In genomic region chr1:179938752-179939151, GRCh38 we compare ENCODE assay signal across 18 cellular contexts. TPM values are rescaled to one million over a fixed set of nuclear protein-coding genes. Genes with fewer than 3 reads are reported as not detected.
DNase-seq lines count a peak whose midpoint lies in the region; ATAC-seq and TF ChIP-seq lines count a peak whose summit lies in the region.
"Had no signal": no experiment of that assay in that cellular context is flagged by ENCODE, and none has a peak within 500 bp of the region (broad histone marks: within the 10 kb centered on the region; RNA-seq: fewer than 3 reads in every experiment).

No MANE protein-coding gene starts in this region.

- no peak overlapping the region for H3K4me3 Mint-ChIP-seq in activated T-cell treated with anti-CD3 and anti-CD28 coated beads, Interleukin-2, amount 50 U/mL, for 72 hours

- H3K27ac ChIP-seq in mesenchymal stem cell (ENCODE audit: low read length, poor library complexity, severe bottlenecking) = no peak overlapping the region
- H3K27ac ChIP-seq: BLaER1 treated with 17β-estradiol and CSF1 and Interleukin-3, amounts not matched to agents 10 nM and 100 nM; coronary artery; heart left ventricle; thyroid gland had no signal

- TF ChIP-seq CTCF in GM20000 (IDR thresholded peaks at IDR 0.05; ENCODE audit: extremely low read depth, missing control alignments) = no peak

- no peaks in the 10 kb centered on the region for H3K4me1 Mint-ChIP-seq in activated T-cell treated with anti-CD3 and anti-CD28 coated beads, Interleukin-2, amount 50 U/mL, for 72 hours (ENCODE audit: low read depth)

- ATAC-seq in GM21619 (IDR thresholded peaks at IDR 0.05; ENCODE audit: unreplicated experiment) = no peak
- ATAC-seq in activated T-cell treated with anti-CD3 and anti-CD28 coated beads, Interleukin-2, amount 50 U/mL, for 72 hours (replicated peaks in 1 of 2) = no peak
- ATAC-seq: heart left ventricle had no signal

- no peaks in the 10 kb centered on the region for H3K79me1 ChIP-seq in mesenchymal stem cell (replicated peaks; ENCODE audit: low read length, poor library complexity, severe bottlenecking)

- H3K27me3 ChIP-seq in adipocyte (replicated peaks; ENCODE audit: control insufficient read depth, insufficient read depth, low read length) = no peaks in the 10 kb centered on the region
- H3K27me3 ChIP-seq in mesenchymal stem cell (ENCODE audit: control insufficient read depth in 1 of 2, insufficient read depth in 1 of 2, low read length in 2 of 2) = no peaks in the 10 kb centered on the region
- H3K27me3 ChIP-seq: BLaER1 treated with 17β-estradiol and CSF1 and Interleukin-3, amounts not matched to agents 10 nM and 100 nM; heart left ventricle; thyroid gland had no signal

- peaks cover 15% of the 10 kb centered on the region for H3K4me1 ChIP-seq in adipocyte (ENCODE audit: control insufficient read depth, insufficient read depth, low read length)
- no peaks in the 10 kb centered on the region for H3K4me1 ChIP-seq in mesenchymal stem cell (ENCODE audit: control insufficient read depth, insufficient read depth, low read depth, low read length)
- H3K4me1 ChIP-seq: BLaER1 treated with 17β-estradiol and CSF1 and Interleukin-3, amounts not matched to agents 10 nM and 100 nM; heart left ventricle; thyroid gland had no signal

- no peak overlapping the region for H3K4ac ChIP-seq in mesenchymal stem cell (ENCODE audit: low read depth in 1 of 2, low read length in 2 of 2)

- DNase-seq in H4 (ENCODE audit: low spot score) (peak; percentile 8), MV-4-11 (lab: John Stamatoyannopoulos, UW) (peak; percentile 36), adipocyte (ENCODE audit: low read depth) (peak; percentile 82), mesenchymal stem cell (peak; percentile 57), GM20000 (ENCODE audit: low spot score) (no peak)
- DNase-seq in activated T-cell treated with anti-CD3 and anti-CD28 coated beads, Interleukin-2, amount 50 U/mL, for 72 hours = no peak
- DNase-seq: activated CD8-positive, alpha-beta memory T cell treated with anti-CD3 and anti-CD28 coated beads for 24 hours; anterior cingulate cortex; EL; heart left ventricle; NCI-H526 treated with DMSO at 0.1 percent for 48 hours; RPMI8226; T-helper 1 cell; thyroid gland had no signal

- no peak overlapping the region for H2BK12ac ChIP-seq in mesenchymal stem cell (ENCODE audit: low read length in 2 of 2)

- H3K18ac ChIP-seq in mesenchymal stem cell (ENCODE audit: low read depth in 1 of 2, low read length in 2 of 2) = no peak overlapping the region

- H3K9ac ChIP-seq in adipocyte (ENCODE audit: low read length) (no peak overlapping the region), mesenchymal stem cell (ENCODE audit: low read length) (no peak overlapping the region)
- H3K9ac ChIP-seq: BLaER1 treated with 17β-estradiol and CSF1 and Interleukin-3, amounts not matched to agents 10 nM and 100 nM had no signal

- no peak overlapping the region for H3K27ac Mint-ChIP-seq in activated T-cell treated with anti-CD3 and anti-CD28 coated beads, Interleukin-2, amount 50 U/mL, for 72 hours
- H3K27ac Mint-ChIP-seq: activated T-helper 2 cell treated with anti-CD3 and anti-CD28 coated beads, Interferon-gamma antibody, Interleukin-2, Interleukin-4, amounts not matched to agents 10 μg/mL and 5 μg/mL and 100 μg/mL, durations not matched to agents 14 hours and 24 hours and 36 hours had no signal

- no peak overlapping the region for H3K23ac ChIP-seq in mesenchymal stem cell (ENCODE audit: low read length in 2 of 2)

- WGBS in mesenchymal stem cell = 13% methylated on average over 1 of the region's 2 CpGs

- no peak overlapping the region for H2AK5ac ChIP-seq in mesenchymal stem cell (ENCODE audit: low read length, severe bottlenecking)

- H3K4me2 ChIP-seq in mesenchymal stem cell (ENCODE audit: low read length, poor library complexity, severe bottlenecking) = no peak overlapping the region
- H3K4me2 ChIP-seq: BLaER1 treated with 17β-estradiol and CSF1 and Interleukin-3, amounts not matched to agents 10 nM and 100 nM had no signal

- H3K14ac ChIP-seq in mesenchymal stem cell (ENCODE audit: low read length in 2 of 2) = no peak overlapping the region

- no peaks in the 10 kb centered on the region for H3K27me3 Mint-ChIP-seq in activated T-cell treated with anti-CD3 and anti-CD28 coated beads, Interleukin-2, amount 50 U/mL, for 72 hours (ENCODE audit: low read depth)

- H4K8ac ChIP-seq in mesenchymal stem cell (ENCODE audit: low read length) = no peak overlapping the region

- no peaks in the 10 kb centered on the region for H3K9me3 Mint-ChIP-seq in activated T-cell treated with anti-CD3 and anti-CD28 coated beads, Interleukin-2, amount 50 U/mL, for 72 hours
- H3K9me3 Mint-ChIP-seq: activated T-helper 2 cell treated with anti-CD3 and anti-CD28 coated beads, Interferon-gamma antibody, Interleukin-2, Interleukin-4, amounts not matched to agents 10 μg/mL and 5 μg/mL and 100 μg/mL, durations not matched to agents 14 hours and 24 hours and 36 hours had no signal

- no peak overlapping the region for H2BK15ac ChIP-seq in mesenchymal stem cell (ENCODE audit: low read depth, poor library complexity, severe bottlenecking)

- H3K36me3 Mint-ChIP-seq in activated T-cell treated with anti-CD3 and anti-CD28 coated beads, Interleukin-2, amount 50 U/mL, for 72 hours (ENCODE audit: insufficient read depth in 2 of 2) = no peaks in the 10 kb centered on the region

- H2BK120ac ChIP-seq in mesenchymal stem cell (ENCODE audit: low read depth, low read length) = no peak overlapping the region

- no peak overlapping the region for H4K91ac ChIP-seq in mesenchymal stem cell (ENCODE audit: low read length)

- no peak overlapping the region for H3K4me3 ChIP-seq in adipocyte (ENCODE audit: low read length)
- no peak overlapping the region for H3K4me3 ChIP-seq in mesenchymal stem cell (ENCODE audit: insufficient read depth in 1 of 2, low read depth in 1 of 2, low read length in 2 of 2)
- H3K4me3 ChIP-seq: BLaER1 treated with 17β-estradiol and CSF1 and Interleukin-3, amounts not matched to agents 10 nM and 100 nM; coronary artery; heart left ventricle; thyroid gland had no signal

- H3K9me3 ChIP-seq in adipocyte (ENCODE audit: control insufficient read depth, low read length) (no peaks in the 10 kb centered on the region), mesenchymal stem cell (ENCODE audit: control insufficient read depth, low read length) (no peaks in the 10 kb centered on the region)
- H3K9me3 ChIP-seq: BLaER1 treated with 17β-estradiol and CSF1 and Interleukin-3, amounts not matched to agents 10 nM and 100 nM; heart left ventricle; thyroid gland had no signal

- H2AFZ ChIP-seq in mesenchymal stem cell (ENCODE audit: low read depth, low read length) = no peak overlapping the region

- H2BK5ac ChIP-seq in mesenchymal stem cell (ENCODE audit: low read depth, low read length, poor library complexity, severe bottlenecking) = no peak overlapping the region

- H3K36me3 ChIP-seq in adipocyte (ENCODE audit: control insufficient read depth, insufficient read depth, low read length, severe bottlenecking) (no peaks in the 10 kb centered on the region), mesenchymal stem cell (ENCODE audit: control insufficient read depth in 1 of 2, insufficient read depth in 2 of 2, low read depth in 1 of 2, low read length in 2 of 2) (no peaks in the 10 kb centered on the region)
- H3K36me3 ChIP-seq: BLaER1 treated with 17β-estradiol and CSF1 and Interleukin-3, amounts not matched to agents 10 nM and 100 nM; heart left ventricle; thyroid gland had no signal

RNA-seq across cellular contexts. Expression of gene CEP350, which starts 15.9 kb away (rescaled TPM):
- total RNA-seq in H4 (2014; rRNA removed; shearing (Covaris generic)) = 15.4 and 17.9 TPM in 2 replicates
- 8.7 TPM for polyA plus RNA-seq in mesenchymal stem cell (2013, experiment 1 of 2)
- polyA plus RNA-seq in mesenchymal stem cell (2013, experiment 2 of 2) = 7.8 TPM
- 10 to 100 TPM; 60.6 to 63.7 TPM for total RNA-seq in activated T-cell treated with anti-CD3 and anti-CD28 coated beads, Interleukin-2, amount 50 U/mL, for 72 hours

RNA-seq across cellular contexts. Expression of gene TOR1AIP1, which starts 56.7 kb away (rescaled TPM):
- 28.4 and 38.6 TPM in 2 replicates for total RNA-seq in H4 (2014; rRNA removed; shearing (Covaris generic))
- polyA plus RNA-seq in mesenchymal stem cell (2013, experiment 1 of 2) = 49.0 TPM
- polyA plus RNA-seq in mesenchymal stem cell (2013, experiment 2 of 2) = 44.3 TPM
- total RNA-seq in activated T-cell treated with anti-CD3 and anti-CD28 coated beads, Interleukin-2, amount 50 U/mL, for 72 hours = 10 to 100 TPM; 55.2 to 57.9 TPM

Comparison
In these comparisons a context has a peak if more than half of its experiments do, and no peak if none do; other contexts are left out.
1. DNase-seq: peak in H4 (single experiment), MV-4-11 (single experiment), adipocyte (single experiment) and mesenchymal stem cell (single experiment); none in GM20000 (single experiment) and activated T-cell treated with anti-CD3 and anti-CD28 coated beads, Interleukin-2, amount 50 U/mL, for 72 hours (0 of 2).